ENCODE assay signal across 6 cellular contexts in genomic region chr1:207049514-207049913, GRCh38. TPM values are rescaled to one million over a fixed set of nuclear protein-coding genes. Genes with fewer than 3 reads are reported as not detected.
DNase-seq lines count a peak whose midpoint lies in the region; ATAC-seq and TF ChIP-seq lines count a peak whose summit lies in the region.

No MANE protein-coding gene starts in this region.

- H3K27me3 Mint-ChIP-seq in activated naive CD8-positive, alpha-beta T cell, result no peaks in the 10 kb centered on the region
- H3K27me3 Mint-ChIP-seq in naive thymus-derived CD8-positive, alpha-beta T cell, result no peaks in the 10 kb centered on the region
- peaks cover 0 to 6% (median 0%) of the 10 kb centered on the region in 3 donors for H3K27me3 Mint-ChIP-seq in CD14-positive monocyte (ENCODE audit: low read depth in 3 of 3)

- TF ChIP-seq CTCF in GM12864 (IDR thresholded peaks at IDR 0.05; ENCODE audit: low read depth, low read length, missing control alignments), result no peak
- TF ChIP-seq CTCF in CD14-positive monocyte (IDR thresholded peaks at IDR 0.05), result no peak

- POLR2A ChIA-PET in naive thymus-derived CD8-positive, alpha-beta T cell (lab: Charles Lee), result interaction anchor here (1.5 to 1.9 kb wide), 2 partner anchors 21 to 272 kb away, joined by 4 to 5 read pairs; partner anchors contain the start of gene CD55

- no peak for DNase-seq in GM12864 (ENCODE audit: low read depth)
- DNase-seq in naive thymus-derived CD8-positive, alpha-beta T cell, result no peak
- DNase-seq in NCI-H2107 treated with DMSO at 0.1 percent for 48 hours (lab: John Stamatoyannopoulos, UW; ENCODE audit: unreplicated experiment), result no peak
- no peak for DNase-seq in NCI-H2227 treated with DMSO at 0.1 percent for 48 hours (lab: John Stamatoyannopoulos, UW)
- DNase-seq in CD14-positive monocyte (ENCODE audit: low spot score), result no peak

- peak overlapping the region; percentile 98 for H3K4me3 Mint-ChIP-seq in activated naive CD8-positive, alpha-beta T cell
- H3K4me3 Mint-ChIP-seq in naive thymus-derived CD8-positive, alpha-beta T cell, result peak overlapping the region; percentile 91 to 100 (median 97)
- H3K4me3 Mint-ChIP-seq in CD14-positive monocyte, result no peak overlapping the region

- H3K27ac Mint-ChIP-seq in activated naive CD8-positive, alpha-beta T cell, result no peak overlapping the region
- H3K27ac Mint-ChIP-seq in naive thymus-derived CD8-positive, alpha-beta T cell, result peak overlapping the region in 9 of 10 donors; percentile 86 to 99 (median 98)
- H3K27ac Mint-ChIP-seq in CD14-positive monocyte, result no peak overlapping the region

- intact Hi-C loops in CD14-positive monocyte (cut with micrococcal nuclease), result no loop called here

- peaks cover 10% of the 10 kb centered on the region for H3K36me3 Mint-ChIP-seq in activated naive CD8-positive, alpha-beta T cell
- H3K36me3 Mint-ChIP-seq in naive thymus-derived CD8-positive, alpha-beta T cell, result peaks cover 0 to 50% (median 14%) of the 10 kb centered on the region in 3 donors
- peaks cover 30 to 36% of the 10 kb centered on the region in 2 donors for H3K36me3 Mint-ChIP-seq in CD14-positive monocyte

- H3K9me3 Mint-ChIP-seq in activated naive CD8-positive, alpha-beta T cell (ENCODE audit: low read depth), result no peaks in the 10 kb centered on the region
- no peaks in the 10 kb centered on the region for H3K9me3 Mint-ChIP-seq in naive thymus-derived CD8-positive, alpha-beta T cell
- peaks cover 0 to 7% (median 0%) of the 10 kb centered on the region in 7 donors for H3K9me3 Mint-ChIP-seq in CD14-positive monocyte

- H3K4me1 Mint-ChIP-seq in activated naive CD8-positive, alpha-beta T cell (ENCODE audit: low read depth), result peaks cover 72% of the 10 kb centered on the region
- H3K4me1 Mint-ChIP-seq in naive thymus-derived CD8-positive, alpha-beta T cell, result peaks cover 26 to 86% (median 70%) of the 10 kb centered on the region in 4 donors
- H3K4me1 Mint-ChIP-seq in CD14-positive monocyte, result peaks cover 65% of the 10 kb centered on the region

- H3K4me3 ChIP-seq in GM12864 (ENCODE audit: low read depth, low read length), result peak overlapping the region; percentile 93; the same call in 1 of the 2 replicates

- ATAC-seq in naive thymus-derived CD8-positive, alpha-beta T cell, result no peak

RNA-seq across cellular contexts. Expression of gene YOD1, which starts 1.5 kb away (rescaled TPM):
- total RNA-seq in naive thymus-derived CD8-positive, alpha-beta T cell, result 10 to 100 TPM; 11.5 to 12.0 TPM
- polyA plus RNA-seq in naive thymus-derived CD8-positive, alpha-beta T cell, result 1 to 10 TPM in 1 of 3 donors, under 1 TPM in 2; 0.70 to 1.3 (median 0.90) TPM
- 1 to 10 TPM; 1.6 to 1.7 TPM for polyA plus RNA-seq in CD14-positive monocyte

RNA-seq across cellular contexts. Expression of gene PFKFB2, which starts 3.6 kb away (rescaled TPM):
- total RNA-seq in naive thymus-derived CD8-positive, alpha-beta T cell, result 1 to 10 TPM; 4.7 to 6.5 TPM
- polyA plus RNA-seq in naive thymus-derived CD8-positive, alpha-beta T cell, result 1 to 10 TPM; 1.0 to 1.3 (median 1.1) TPM
- 1 to 10 TPM; 2.1 to 2.3 TPM for polyA plus RNA-seq in CD14-positive monocyte

RNA-seq across cellular contexts. Expression of gene C1orf116, which starts 17.0 kb away (rescaled TPM):
- total RNA-seq in naive thymus-derived CD8-positive, alpha-beta T cell, result under 1 TPM; 0.14 to 0.16 TPM
- polyA plus RNA-seq in naive thymus-derived CD8-positive, alpha-beta T cell, result not detected
- under 1 TPM in 1 of 2 donors, not detected in 1; 0.03 TPM for polyA plus RNA-seq in CD14-positive monocyte

RNA-seq across cellular contexts. Expression of gene C4BPB, which starts 39.1 kb away (rescaled TPM):
- 1 to 10 TPM in 1 of 2 experiments, under 1 TPM in 1; 0.44 to 1.6 TPM for total RNA-seq in naive thymus-derived CD8-positive, alpha-beta T cell
- under 1 TPM in 1 of 3 donors, not detected in 2; 0.32 TPM for polyA plus RNA-seq in naive thymus-derived CD8-positive, alpha-beta T cell
- not detected for polyA plus RNA-seq in CD14-positive monocyte

RNA-seq across cellular contexts. Expression of gene C4BPA, which starts 54.5 kb away (rescaled TPM):
- total RNA-seq in naive thymus-derived CD8-positive, alpha-beta T cell, result not detected
- polyA plus RNA-seq in naive thymus-derived CD8-positive, alpha-beta T cell, result not detected
- polyA plus RNA-seq in CD14-positive monocyte, result under 1 TPM; 0.09 to 0.25 TPM

Comparison
In these comparisons a context has a peak if more than half of its experiments do, and no peak if none do; other contexts are left out.
1. H3K27ac Mint-ChIP-seq: peak in naive thymus-derived CD8-positive, alpha-beta T cell (9 of 10); none in activated naive CD8-positive, alpha-beta T cell (single experiment) and CD14-positive monocyte (0 of 7).
2. H3K4me3 Mint-ChIP-seq: peak in activated naive CD8-positive, alpha-beta T cell (single experiment) and naive thymus-derived CD8-positive, alpha-beta T cell (10 of 10); none in CD14-positive monocyte (0 of 2).